Comparison of ENCODE assay signal across 8 cellular contexts in the genomic region with DNA sequence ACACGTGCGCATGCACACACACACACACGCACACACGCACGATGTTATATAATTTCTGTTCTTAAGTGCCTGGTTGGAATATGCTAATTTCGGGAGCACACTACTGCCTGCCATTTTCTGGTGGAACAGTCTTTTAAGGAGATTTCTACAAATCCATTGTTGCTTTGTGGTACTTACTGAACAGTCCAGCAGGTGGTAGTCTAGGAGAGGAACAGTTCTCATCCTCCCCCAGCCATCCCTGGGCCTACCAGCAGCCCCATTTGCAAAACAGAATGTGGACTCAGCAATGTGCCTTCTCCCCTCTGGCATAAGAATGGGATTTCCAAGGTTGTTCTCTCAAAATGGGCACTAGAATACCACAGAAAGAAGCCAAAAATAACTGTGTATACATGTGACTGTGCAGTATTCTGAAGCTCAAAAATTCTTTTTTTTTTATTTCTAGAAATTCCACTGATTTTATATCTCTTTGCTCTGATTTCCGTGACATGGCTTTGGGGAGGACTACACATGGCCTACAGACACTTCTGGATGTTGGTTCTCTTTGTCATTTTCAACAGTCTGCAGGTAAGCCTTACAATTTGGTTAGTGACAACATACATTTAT.
DNase-seq lines count a peak whose midpoint lies in the region; ATAC-seq and TF ChIP-seq lines count a peak whose summit lies in the region.

No MANE protein-coding gene starts in this region.

- CTCF ChIA-PET in activated naive CD4-positive, alpha-beta T cell treated with anti-CD3 and anti-CD28 coated beads for 36 hours (lab: Charles Lee) = interaction anchor here (0.6 to 4.1 kb wide), 10 partner anchors 26 to 342 kb away, joined by 3 to 30 read pairs (median 4); no protein-coding TSS in a partner anchor

- no peaks in the 10 kb centered on the region for H3K36me3 ChIP-seq in Peyer's patch

- no peaks in the 10 kb centered on the region for H3K9me3 ChIP-seq in Peyer's patch

- no peak for TF ChIP-seq POLR2A in Peyer's patch (IDR thresholded peaks at IDR 0.05)

- H3K27ac ChIP-seq in Peyer's patch = no peak overlapping the region

- no peaks in the 10 kb centered on the region for H3K36me3 Mint-ChIP-seq in activated naive CD4-positive, alpha-beta T cell treated with anti-CD3 and anti-CD28 coated beads for 36 hours (ENCODE audit: low read depth)
- H3K36me3 Mint-ChIP-seq in osteocyte (ENCODE audit: unreplicated experiment) = no peaks in the 10 kb centered on the region

- TF ChIP-seq CTCF in Peyer's patch (IDR thresholded peaks at IDR 0.05) (peak; percentile 22 to 90 (median 70)), osteocyte (IDR thresholded peaks at IDR 0.05) (peak; percentile 81)

- no peaks in the 10 kb centered on the region for H3K9me3 Mint-ChIP-seq in activated naive CD4-positive, alpha-beta T cell treated with anti-CD3 and anti-CD28 coated beads for 36 hours
- peaks cover 6% of the 10 kb centered on the region for H3K9me3 Mint-ChIP-seq in osteocyte (ENCODE audit: unreplicated experiment)

- intact Hi-C loops in activated naive CD4-positive, alpha-beta T cell treated with anti-CD3 and anti-CD28 coated beads for 36 hours (cut with micrococcal nuclease) = loop anchor here (1.0 to 2.0 kb wide), 6 partner anchors 117 to 317 kb away; no protein-coding TSS in a partner anchor

- no peak overlapping the region for H3K27ac Mint-ChIP-seq in activated naive CD4-positive, alpha-beta T cell treated with anti-CD3 and anti-CD28 coated beads for 36 hours
- no peak overlapping the region for H3K27ac Mint-ChIP-seq in osteocyte (ENCODE audit: unreplicated experiment)

- H3K27me3 ChIP-seq in Peyer's patch = no peaks in the 10 kb centered on the region

- H3K4me3 ChIP-seq in Jurkat, Clone E6-1 (ENCODE audit: low read length) = no peak overlapping the region
- H3K4me3 ChIP-seq in Peyer's patch = no peak overlapping the region

- peak; percentile 100 for ATAC-seq in GM21737 (IDR thresholded peaks at IDR 0.05; ENCODE audit: unreplicated experiment)

- H3K4me3 Mint-ChIP-seq in activated naive CD4-positive, alpha-beta T cell treated with anti-CD3 and anti-CD28 coated beads for 36 hours = no peak overlapping the region
- no peak overlapping the region for H3K4me3 Mint-ChIP-seq in osteocyte (ENCODE audit: unreplicated experiment)

- H3K4me1 Mint-ChIP-seq in activated naive CD4-positive, alpha-beta T cell treated with anti-CD3 and anti-CD28 coated beads for 36 hours (ENCODE audit: low read depth) = no peaks in the 10 kb centered on the region
- H3K4me1 Mint-ChIP-seq in osteocyte (ENCODE audit: unreplicated experiment) = no peaks in the 10 kb centered on the region

- no peaks in the 10 kb centered on the region for H3K4me1 ChIP-seq in Peyer's patch

- H3K27me3 Mint-ChIP-seq in activated naive CD4-positive, alpha-beta T cell treated with anti-CD3 and anti-CD28 coated beads for 36 hours (ENCODE audit: low read depth) = peaks cover 2% of the 10 kb centered on the region
- H3K27me3 Mint-ChIP-seq in osteocyte (ENCODE audit: unreplicated experiment) = no peaks in the 10 kb centered on the region

- DNase-seq in GM04503 (ENCODE audit: low read depth) (peak; percentile 25), Peyer's patch (peak; percentile 23 to 79 (median 53)), glomerular endothelial cell (ENCODE audit: extremely low read depth, low read depth, low spot score) (peak; percentile 64), osteocyte (ENCODE audit: extremely low spot score, unreplicated experiment) (peak; percentile 88), KG1 (lab: John Stamatoyannopoulos, UW) (no peak)
- DNase-seq in Jurkat, Clone E6-1 (ENCODE audit: low read depth, low spot score) = peak; percentile 52
- DNase-seq in activated naive CD4-positive, alpha-beta T cell treated with anti-CD3 and anti-CD28 coated beads for 36 hours = peak; percentile 70
